ENCODE assay signal across 1 cellular context in the genomic region with DNA sequence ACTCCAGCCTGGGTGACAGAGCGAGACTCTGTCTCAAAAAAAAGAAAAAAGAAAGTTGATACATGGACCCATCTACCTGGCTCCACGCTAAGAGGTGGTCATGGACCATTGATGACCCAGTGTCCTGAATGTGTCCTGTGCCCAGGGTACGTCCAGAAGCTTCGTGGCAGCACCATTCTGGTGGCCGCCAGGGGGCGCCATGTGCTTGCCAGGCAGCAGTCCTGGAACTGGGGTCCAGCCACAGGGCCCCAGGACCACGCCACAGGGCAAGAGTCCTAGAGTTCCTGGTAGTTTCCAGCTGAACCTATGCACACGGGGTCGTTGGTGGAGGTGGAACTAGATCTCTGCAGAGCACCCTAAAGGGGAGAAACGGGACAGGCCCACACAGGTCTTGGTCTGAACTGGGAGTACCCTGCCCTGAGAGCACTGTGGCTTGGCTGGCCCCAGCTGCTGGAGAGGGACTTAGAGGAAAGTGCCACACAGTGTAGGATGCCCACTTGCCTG.
TF ChIP-seq lines count a peak whose summit lies in the region.

No MANE protein-coding gene starts in this region.

TF ChIP-seq in HEK293, 187 proteins besides CTCF, POLR2A, EP300 and RAD21 (continued from another document):
- TF ChIP-seq ZNF529 (tag by site-specific recombination; IDR thresholded peaks at IDR 0.05; ENCODE audit: insufficient replicate concordance) (no peak), ZBTB10 (tag by site-specific recombination; IDR thresholded peaks at IDR 0.05) (peak; percentile 75), PATZ1 (tag by site-specific recombination; IDR thresholded peaks at IDR 0.05) (peak; percentile 54; the same call in 1 of the 2 replicates), ZNF518A (tag by site-specific recombination; conservative IDR thresholded peaks at IDR 0.05; ENCODE audit: low read depth) (no peak), ZSCAN23 (tag by site-specific recombination; IDR thresholded peaks at IDR 0.05) (no peak)
